ENCODE assay signal across 25 cellular contexts in the genomic region with DNA sequence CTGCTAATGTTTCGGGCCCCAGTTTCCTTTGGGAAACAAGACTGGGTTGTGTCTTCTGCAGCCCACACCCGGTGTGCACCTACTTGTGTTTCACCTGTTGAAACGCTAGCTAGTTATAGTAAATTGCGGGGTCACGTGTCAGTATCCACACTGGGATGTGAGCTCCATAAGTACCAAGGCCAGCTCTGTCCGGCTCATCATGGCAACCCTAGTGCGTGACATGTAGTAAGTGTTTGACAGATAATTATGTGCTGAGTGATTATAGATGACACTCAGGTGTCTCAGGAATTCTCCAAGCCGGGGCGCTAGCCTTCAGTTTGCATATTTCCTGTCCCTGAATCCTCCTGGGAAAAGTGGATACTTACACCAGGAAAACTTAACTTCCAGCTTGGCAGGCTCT. TPM values are rescaled to one million over a fixed set of nuclear protein-coding genes. Genes with fewer than 3 reads are reported as not detected.
"Had no signal": no experiment of that assay in that cellular context is flagged by ENCODE, and none has a peak within 500 bp of the region (broad histone marks: within the 10 kb centered on the region; RNA-seq: fewer than 3 reads in every experiment).

No MANE protein-coding gene starts in this region.

- ATAC-seq: activated T-cell treated with anti-CD3 and anti-CD28 coated beads, Interleukin-2, amount 50 U/mL, for 4 hours had no signal

- H3K9me2 ChIP-seq: SK-N-SH had no signal

- DNase-seq: activated CD4-positive, alpha-beta memory T cell treated with anti-CD3 and anti-CD28 coated beads for 36 hours; activated CD4-positive, alpha-beta T cell treated with anti-CD3 and anti-CD28 coated beads, Interleukin-2, amount 10 ng/mL, durations not matched to agents 7 days and 5 days; activated CD4-positive, CD25-positive, alpha-beta regulatory T cell; activated CD8-positive, alpha-beta memory T cell treated with anti-CD3 and anti-CD28 coated beads for 24 hours; activated effector memory CD4-positive, alpha-beta T cell treated with anti-CD3 and anti-CD28 coated beads, Interleukin-2, amount 50 U/mL, for 16 hours; activated naive CD4-positive, alpha-beta T cell treated with anti-CD3 and anti-CD28 coated beads for 36 hours; activated T-cell treated with anti-CD3 and anti-CD28 coated beads, Interleukin-2, amount 50 U/mL, for 4 hours; amygdala; IMR-90; MG63; NCI-H1105; NCI-H146; NCI-H187 treated with DMSO at 0.1 percent for 48 hours; NCI-H2081 treated with DMSO at 0.1 percent for 48 hours; NCI-H2171 treated with DMSO at 0.1 percent for 48 hours; NCI-H345; NCI-H510A; NCI-H526 treated with DMSO at 0.1 percent for 48 hours; SK-N-SH; T-helper 1 cell had no signal

- H3K27ac ChIP-seq: KMS-11, PC-9, VCaP had no signal

- H3K9ac ChIP-seq: KMS-11, SK-N-SH had no signal

- H3K36me3 ChIP-seq: MG63 had no signal

- H3K9me3 ChIP-seq: MG63, SK-N-SH had no signal

- H3K4me3 ChIP-seq: MG63, PC-9 had no signal

- H2AFZ ChIP-seq: PC-9 had no signal

- H3K27me3 ChIP-seq: MG63 had no signal

- H3K4me2 ChIP-seq: KMS-11, PC-9, SK-N-SH had no signal

RNA-seq across cellular contexts. Expression of gene APOD, which starts 12.8 kb away (rescaled TPM):
- total RNA-seq: activated CD4-positive, alpha-beta T cell treated with anti-CD3 and anti-CD28 coated beads, Interleukin-2, amount 10 ng/mL, durations not matched to agents 7 days and 5 days; activated T-cell treated with anti-CD3 and anti-CD28 coated beads, Interleukin-2, amount 50 U/mL, for 4 hours; astrocyte; IMR-90; T-helper 2 cell treated with Interferon-gamma antibody and Interleukin-4, amounts not matched to agents 100 ng/mL and 5 ng/mL, for 36 hours had no signal
